ENCODE assay signal across 8 cellular contexts in genomic region chr11:11028017-11028692, GRCh38.
DNase-seq lines count a peak whose midpoint lies in the region; ATAC-seq and TF ChIP-seq lines count a peak whose summit lies in the region.

No MANE protein-coding gene starts in this region.

- peak; percentile 69 for TF ChIP-seq CTCF in GM20000 (IDR thresholded peaks at IDR 0.05; ENCODE audit: extremely low read depth, missing control alignments)

- H3K36me3 Mint-ChIP-seq in T-helper 2 cell treated with Interferon-gamma antibody and Interleukin-4, amounts not matched to agents 5 μg/mL and 100 μg/mL, for 36 hours (ENCODE audit: low read depth): no peaks in the 10 kb centered on the region

- H3K27ac Mint-ChIP-seq in T-helper 2 cell treated with Interferon-gamma antibody and Interleukin-4, amounts not matched to agents 5 μg/mL and 100 μg/mL, for 36 hours: no peak overlapping the region

- H3K27me3 Mint-ChIP-seq in T-helper 2 cell treated with Interferon-gamma antibody and Interleukin-4, amounts not matched to agents 5 μg/mL and 100 μg/mL, for 36 hours (ENCODE audit: low read depth): peaks cover 18% of the 10 kb centered on the region

- no peaks in the 10 kb centered on the region for H3K9me3 Mint-ChIP-seq in T-helper 2 cell treated with Interferon-gamma antibody and Interleukin-4, amounts not matched to agents 5 μg/mL and 100 μg/mL, for 36 hours

- DNase-seq in AG20443 (ENCODE audit: low spot score) (peak; percentile 44), GM20000 (ENCODE audit: low spot score) (peak; percentile 61), NCI-H1092 treated with DMSO at 0.1 percent for 48 hours (lab: John Stamatoyannopoulos, UW) (peak; percentile 58), amniotic epithelial cell (ENCODE audit: low read depth) (peak; percentile 94), iPS-NIHi11 (ENCODE audit: low spot score) (peak; percentile 76)
- DNase-seq in T-helper 2 cell treated with Interferon-gamma antibody and Interleukin-4, amounts not matched to agents 5 μg/mL and 100 μg/mL, for 36 hours (ENCODE audit: low spot score): peak; percentile 42
- peak; percentile 54 to 69 (median 62) for DNase-seq in stimulated activated CD4-positive, alpha-beta T cell treated with anti-CD3 and anti-CD28 coated beads, Interleukin-12 subunit alpha, Interleukin-12 subunit beta, amount 100 ng/mL, for 48 hours (ENCODE audit: low read depth in 2 of 3, low spot score in 1 of 3)

- no peak for ATAC-seq in HG03108 (IDR thresholded peaks at IDR 0.05; ENCODE audit: unreplicated experiment)

- H3K4me1 Mint-ChIP-seq in T-helper 2 cell treated with Interferon-gamma antibody and Interleukin-4, amounts not matched to agents 5 μg/mL and 100 μg/mL, for 36 hours (ENCODE audit: low read depth): no peaks in the 10 kb centered on the region

- H3K4me3 Mint-ChIP-seq in T-helper 2 cell treated with Interferon-gamma antibody and Interleukin-4, amounts not matched to agents 5 μg/mL and 100 μg/mL, for 36 hours: no peak overlapping the region

Comparison
In these comparisons a context has a peak if more than half of its experiments do, and no peak if none do; other contexts are left out.
1. DNase-seq: peak in every context shown above with its lines; median percentile 94 in amniotic epithelial cell; 76 in iPS-NIHi11; 62 in stimulated activated CD4-positive, alpha-beta T cell treated with anti-CD3 and anti-CD28 coated beads, Interleukin-12 subunit alpha, Interleukin-12 subunit beta, amount 100 ng/mL, for 48 hours; 61 in GM20000; 58 in NCI-H1092 treated with DMSO at 0.1 percent for 48 hours; 44 in AG20443; 42 in T-helper 2 cell treated with Interferon-gamma antibody and Interleukin-4, amounts not matched to agents 5 μg/mL and 100 μg/mL, for 36 hours.